ENCODE assay signal across 8 cellular contexts in the genomic region with DNA sequence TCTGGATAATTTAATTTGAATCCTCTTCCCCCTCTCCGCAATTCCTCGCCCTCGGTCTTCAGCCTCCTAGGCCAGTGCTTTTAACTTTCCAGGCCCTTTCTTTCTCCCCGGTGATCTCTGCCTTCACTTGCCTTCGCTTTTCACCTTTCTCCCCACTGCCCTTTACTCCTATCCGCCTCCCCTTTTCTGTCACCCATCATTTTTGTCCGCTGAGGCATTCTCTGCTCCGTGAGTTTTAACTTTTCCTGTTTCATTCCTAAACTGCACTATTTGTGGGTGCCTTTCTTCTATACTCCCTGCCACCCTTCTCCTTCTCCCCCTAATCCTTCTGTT. TPM values are rescaled to one million over a fixed set of nuclear protein-coding genes. Genes with fewer than 3 reads are reported as not detected.
DNase-seq lines count a peak whose midpoint lies in the region; TF ChIP-seq lines count a peak whose summit lies in the region.

No MANE protein-coding gene starts in this region.

- H3K36me3 ChIP-seq in kidney epithelial cell (ENCODE audit: control insufficient read depth, insufficient read depth, low read length) (no peaks in the 10 kb centered on the region), testis (ENCODE audit: low read depth, missing control alignments) (no peaks in the 10 kb centered on the region)

- no peaks in the 10 kb centered on the region for H3K27me3 ChIP-seq in kidney epithelial cell (ENCODE audit: control insufficient read depth, insufficient read depth, low read length)
- H3K27me3 ChIP-seq in testis = no peaks in the 10 kb centered on the region

- H3K9me3 Mint-ChIP-seq in activated CD4-positive, alpha-beta T cell treated with anti-CD3 and anti-CD28 coated beads, Interleukin-2, amount 10 ng/mL, durations not matched to agents 24 days and 14 days = peaks cover 5% of the 10 kb centered on the region
- H3K9me3 Mint-ChIP-seq in activated naive CD8-positive, alpha-beta T cell treated with anti-CD3 and anti-CD28 coated beads for 36 hours = peaks cover 5% of the 10 kb centered on the region

- no peaks in the 10 kb centered on the region for H3K9me3 ChIP-seq in testis

- peaks cover 16% of the 10 kb centered on the region for H3K4me1 Mint-ChIP-seq in activated CD4-positive, alpha-beta T cell treated with anti-CD3 and anti-CD28 coated beads, Interleukin-2, amount 10 ng/mL, durations not matched to agents 24 days and 14 days
- H3K4me1 Mint-ChIP-seq in activated naive CD8-positive, alpha-beta T cell treated with anti-CD3 and anti-CD28 coated beads for 36 hours = peaks cover 23% of the 10 kb centered on the region

- H3K36me3 Mint-ChIP-seq in activated CD4-positive, alpha-beta T cell treated with anti-CD3 and anti-CD28 coated beads, Interleukin-2, amount 10 ng/mL, durations not matched to agents 24 days and 14 days (ENCODE audit: low read depth) = peaks cover 7% of the 10 kb centered on the region
- peaks cover 7% of the 10 kb centered on the region for H3K36me3 Mint-ChIP-seq in activated naive CD8-positive, alpha-beta T cell treated with anti-CD3 and anti-CD28 coated beads for 36 hours

- DNase-seq in activated CD4-positive, alpha-beta T cell treated with anti-CD3 and anti-CD28 coated beads, Interleukin-2, amount 10 ng/mL, durations not matched to agents 24 days and 14 days = peak; percentile 59
- DNase-seq in activated CD4-positive, alpha-beta T cell treated with anti-CD3 and anti-CD28 coated beads for 4 hours = no peak
- DNase-seq in activated naive CD8-positive, alpha-beta T cell treated with anti-CD3 and anti-CD28 coated beads for 36 hours = no peak
- DNase-seq in kidney epithelial cell (ENCODE audit: low read depth) (no peak), testis (no peak), amniotic stem cell (lab: John Stamatoyannopoulos, UW) (no peak), GM19238 (ENCODE audit: insufficient read length, low spot score) (no peak)
- no peak for DNase-seq in stimulated activated CD8-positive, alpha-beta memory T cell treated with anti-CD3 and anti-CD28 coated beads, Interleukin-4, amount 100 ng/mL, for 48 hours

- H3K4me3 Mint-ChIP-seq in activated CD4-positive, alpha-beta T cell treated with anti-CD3 and anti-CD28 coated beads, Interleukin-2, amount 10 ng/mL, durations not matched to agents 24 days and 14 days = peak overlapping the region; percentile 90
- H3K4me3 Mint-ChIP-seq in activated naive CD8-positive, alpha-beta T cell treated with anti-CD3 and anti-CD28 coated beads for 36 hours = peak overlapping the region; percentile 89

- H3K27ac ChIP-seq in testis = peak overlapping the region; percentile 77 to 83

- WGBS in testis, 2 donors = 0 to 1% methylated on average over 8 of the region's 8 CpGs

- no peak for TF ChIP-seq POLR2A in testis (IDR thresholded peaks at IDR 0.05)

- peak overlapping the region; percentile 86 for H3K27ac Mint-ChIP-seq in activated CD4-positive, alpha-beta T cell treated with anti-CD3 and anti-CD28 coated beads, Interleukin-2, amount 10 ng/mL, durations not matched to agents 24 days and 14 days
- H3K27ac Mint-ChIP-seq in activated naive CD8-positive, alpha-beta T cell treated with anti-CD3 and anti-CD28 coated beads for 36 hours = peak overlapping the region; percentile 88

- H3K4me3 ChIP-seq in kidney epithelial cell (ENCODE audit: low read depth, low read length) (peak overlapping the region; percentile 100), testis (peak overlapping the region; percentile 89 to 93)

- no peaks in the 10 kb centered on the region for H3K27me3 Mint-ChIP-seq in activated CD4-positive, alpha-beta T cell treated with anti-CD3 and anti-CD28 coated beads, Interleukin-2, amount 10 ng/mL, durations not matched to agents 24 days and 14 days
- H3K27me3 Mint-ChIP-seq in activated naive CD8-positive, alpha-beta T cell treated with anti-CD3 and anti-CD28 coated beads for 36 hours = no peaks in the 10 kb centered on the region

- TF ChIP-seq CTCF in kidney epithelial cell (IDR thresholded peaks at IDR 0.05; ENCODE audit: insufficient read depth, low read length, poor library complexity, severe bottlenecking) = no peak
- no peak for TF ChIP-seq CTCF in testis (IDR thresholded peaks at IDR 0.05)

- intact Hi-C loops in activated CD4-positive, alpha-beta T cell treated with anti-CD3 and anti-CD28 coated beads, Interleukin-2, amount 10 ng/mL, durations not matched to agents 24 days and 14 days (cut with micrococcal nuclease) = loop anchor here (1.0 to 10.0 kb wide), 6 partner anchors 13 to 1273 kb away; partner anchors contain the start of genes DNAJA2, N4BP1 and NETO2
- intact Hi-C loops in testis (cut with DNase I; ENCODE audit: low total_unique reads) = no loop called here

- peaks cover 9% of the 10 kb centered on the region for H3K4me1 ChIP-seq in testis

RNA-seq across cellular contexts. Expression of gene LONP2, which starts 0.7 kb away (rescaled TPM):
- 57.3 and 58.9 TPM in 2 replicates for total RNA-seq in activated CD4-positive, alpha-beta T cell treated with anti-CD3 and anti-CD28 coated beads, Interleukin-2, amount 10 ng/mL, durations not matched to agents 24 days and 14 days
- total RNA-seq in activated naive CD8-positive, alpha-beta T cell treated with anti-CD3 and anti-CD28 coated beads for 36 hours = 10 to 100 TPM; 52.2 to 53.0 TPM
- total RNA-seq in kidney epithelial cell (29.1 and 36.2 TPM in 2 replicates), testis (10 to 100 TPM; 51.1 to 51.7 TPM)
- 36.4 TPM for polyA plus RNA-seq in testis (ENCODE audit: insufficient read depth, low read depth, low replicate concordance)

RNA-seq across cellular contexts. Expression of gene ABCC11, which starts 2.5 kb away (rescaled TPM):
- total RNA-seq in activated CD4-positive, alpha-beta T cell treated with anti-CD3 and anti-CD28 coated beads, Interleukin-2, amount 10 ng/mL, durations not matched to agents 24 days and 14 days = 0.12 TPM in 1 of 2 replicates, not detected in the other
- total RNA-seq in activated naive CD8-positive, alpha-beta T cell treated with anti-CD3 and anti-CD28 coated beads for 36 hours = under 1 TPM; 0.14 to 0.16 TPM
- total RNA-seq in kidney epithelial cell (not detected in 2 replicates), testis (1 to 10 TPM; 6.8 to 7.5 TPM)
- polyA plus RNA-seq in testis (ENCODE audit: insufficient read depth, low read depth, low replicate concordance) = 24.1 TPM
